Comparison of ENCODE assay signal across 1 cellular context in genomic region chr9:37079370-37080164, GRCh38.
TF ChIP-seq lines count a peak whose summit lies in the region.

No MANE protein-coding gene starts in this region.

TF ChIP-seq in HepG2, 621 proteins besides CTCF, POLR2A, EP300 and RAD21 (continued from another document and continues in another):
- TF ChIP-seq ZNF740 (CRISPR knock-in tag; IDR thresholded peaks at IDR 0.05) (peak; percentile 72; the same call in 1 of the 2 replicates), ZNF660 (CRISPR knock-in tag; IDR thresholded peaks at IDR 0.05; ENCODE audit: borderline replicate concordance, low read depth) (peak; percentile 96; the same call in 1 of the 2 replicates), TGIF2 (CRISPR knock-in tag; IDR thresholded peaks at IDR 0.05) (peak; percentile 98), ZFP62 (CRISPR knock-in tag; IDR thresholded peaks at IDR 0.05) (no peak), GPN1 (CRISPR knock-in tag; IDR thresholded peaks at IDR 0.05; ENCODE audit: borderline replicate concordance) (peak; percentile 88; the same call in 1 of the 2 replicates), ZNF503 (CRISPR knock-in tag; IDR thresholded peaks at IDR 0.05) (0 out of 2 replicates have a peak, but pooled peaks have one; percentile 46), ZNF552 (CRISPR knock-in tag; IDR thresholded peaks at IDR 0.05; ENCODE audit: borderline replicate concordance) (peak; percentile 99), ZNF318 (CRISPR knock-in tag; IDR thresholded peaks at IDR 0.05) (peak; percentile 97), ZBTB10 (CRISPR knock-in tag; IDR thresholded peaks at IDR 0.05; ENCODE audit: borderline replicate concordance) (peak; percentile 87; the same call in 1 of the 2 replicates), ZNF407 (CRISPR knock-in tag; IDR thresholded peaks at IDR 0.05; ENCODE audit: not compliant biosample characterization) (peak; percentile 97), MEF2D (CRISPR knock-in tag; IDR thresholded peaks at IDR 0.05) (peak; percentile 95), JUND (CRISPR knock-in tag; IDR thresholded peaks at IDR 0.05) (peak; percentile 75), MBNL3 (CRISPR knock-in tag; conservative IDR thresholded peaks at IDR 0.05) (no peak), U2AF2 (IDR thresholded peaks at IDR 0.05; ENCODE audit: low read depth, low read length) (no peak), NKX3-1 (CRISPR knock-in tag; IDR thresholded peaks at IDR 0.05) (peak; percentile 99), NONO (IDR thresholded peaks at IDR 0.05) (no peak), NONO (CRISPR knock-in tag; conservative IDR thresholded peaks at IDR 0.05) (peak; percentile 70), PHF20 (CRISPR knock-in tag; IDR thresholded peaks at IDR 0.05) (peak; percentile 85), ZNF24 (IDR thresholded peaks at IDR 0.05) (no peak), ETV5 (CRISPR knock-in tag; IDR thresholded peaks at IDR 0.05; ENCODE audit: borderline replicate concordance) (peak; percentile 59), KLF6 (CRISPR knock-in tag; IDR thresholded peaks at IDR 0.05) (peak; percentile 100), ZNF670 (CRISPR knock-in tag; IDR thresholded peaks at IDR 0.05; ENCODE audit: borderline replicate concordance) (peak; percentile 93; the same call in 1 of the 2 replicates), TBX3 (IDR thresholded peaks at IDR 0.05; ENCODE audit: borderline replicate concordance) (no peak), ZNF451 (CRISPR knock-in tag; IDR thresholded peaks at IDR 0.05) (peak; percentile 98), ZNF691 (CRISPR knock-in tag; IDR thresholded peaks at IDR 0.05; ENCODE audit: borderline replicate concordance, low read depth) (peak; percentile 94; the same call in 1 of the 2 replicates), BORCS8-MEF2B (CRISPR knock-in tag; IDR thresholded peaks at IDR 0.05) (peak; percentile 100), SMC3 (IDR thresholded peaks at IDR 0.05; ENCODE audit: low read length) (no peak), ERF (CRISPR knock-in tag; IDR thresholded peaks at IDR 0.05) (peak; percentile 99), RARA (CRISPR knock-in tag; IDR thresholded peaks at IDR 0.05) (peak; percentile 63), TIGD3 (CRISPR knock-in tag; IDR thresholded peaks at IDR 0.05; ENCODE audit: borderline replicate concordance) (peak; percentile 97; the same call in 1 of the 2 replicates), ZNF446 (CRISPR knock-in tag; IDR thresholded peaks at IDR 0.05) (peak; percentile 98), MIER2 (CRISPR knock-in tag; IDR thresholded peaks at IDR 0.05) (peak; percentile 79), ZNF567 (CRISPR knock-in tag; IDR thresholded peaks at IDR 0.05; ENCODE audit: borderline replicate concordance) (peak; percentile 69), ARID2 (CRISPR knock-in tag; IDR thresholded peaks at IDR 0.05; ENCODE audit: borderline replicate concordance) (peak; percentile 100), SRSF4 (IDR thresholded peaks at IDR 0.05; ENCODE audit: low read depth, low read length, poor library complexity, severe bottlenecking) (no peak)
